Comparison of ENCODE assay signal across 11 cellular contexts in genomic region chr15:37045859-37046318, GRCh38. TPM values are rescaled to one million over a fixed set of nuclear protein-coding genes. Genes with fewer than 3 reads are reported as not detected.
DNase-seq lines count a peak whose midpoint lies in the region; ATAC-seq and TF ChIP-seq lines count a peak whose summit lies in the region.
"Had no signal": no experiment of that assay in that cellular context is flagged by ENCODE, and none has a peak within 500 bp of the region (broad histone marks: within the 10 kb centered on the region; RNA-seq: fewer than 3 reads in every experiment).

No MANE protein-coding gene starts in this region.

- no peak overlapping the region for H3K9ac ChIP-seq in neural progenitor cell

- H3K4me1 Mint-ChIP-seq in neural progenitor cell, result peaks cover 37% of the 10 kb centered on the region

- H3K27ac Mint-ChIP-seq in neural progenitor cell, result peak overlapping the region; percentile 93

- 33 to 42% methylated on average over 8 of the region's 8 CpGs for WGBS in heart right ventricle, 2 donors
- 30 to 41% methylated on average over 8 of the region's 8 CpGs for WGBS in esophagus squamous epithelium, 2 donors

- H3K27me3 Mint-ChIP-seq in neural progenitor cell (ENCODE audit: insufficient read depth, low read depth), result peaks cover 22% of the 10 kb centered on the region

- peaks cover 3% of the 10 kb centered on the region for H3K36me3 Mint-ChIP-seq in neural progenitor cell

- H3K4me2 ChIP-seq in neural progenitor cell, result peak overlapping the region; percentile 83

- H3K4me1 ChIP-seq in HAP-1, result peaks cover 27% of the 10 kb centered on the region
- H3K4me1 ChIP-seq in heart right ventricle, result peaks cover 0 to 40% (median 29%) of the 10 kb centered on the region in 9 donors
- peaks cover 54% of the 10 kb centered on the region for H3K4me1 ChIP-seq in neural progenitor cell
- H3K4me1 ChIP-seq in esophagus squamous epithelium, result peaks cover 0 to 22% (median 7%) of the 10 kb centered on the region in 3 donors

- H3K27ac ChIP-seq in heart right ventricle, result peak overlapping the region in 4 of 10 donors; percentile 3 to 24 (median 13)
- H3K27ac ChIP-seq in neural progenitor cell, result peak overlapping the region; percentile 89
- no peak overlapping the region for H3K27ac ChIP-seq in esophagus squamous epithelium

- intact Hi-C loops in heart right ventricle (cut with DNase I) (loop anchor here in 1 of 10 donors (5.0 kb wide), 1 partner anchor 51 kb away; no protein-coding TSS in a partner anchor), esophagus squamous epithelium (cut with DNase I) (no loop called here)

- peak overlapping the region; percentile 78 for H3K4me3 Mint-ChIP-seq in neural progenitor cell

- H3K36me3 ChIP-seq in HAP-1 (replicated peaks) (peaks cover 6% of the 10 kb centered on the region; the same call in 1 of the 2 replicates), heart right ventricle (peaks cover 0 to 27% (median 0%) of the 10 kb centered on the region in 9 donors), neural progenitor cell (no peaks in the 10 kb centered on the region), esophagus squamous epithelium (peaks cover 0 to 19% (median 0%) of the 10 kb centered on the region in 3 donors)

- peak; percentile 70 to 86 for DNase-seq in HAP-1 (ENCODE audit: low spot score in 2 of 2)
- peak; percentile 92 for DNase-seq in NCI-H69 (lab: John Stamatoyannopoulos, UW)
- no peak for DNase-seq in heart right ventricle
- peak; percentile 93 for DNase-seq in neural progenitor cell (ENCODE audit: low spot score)
- no peak for DNase-seq in esophagus squamous epithelium (lab: John Stamatoyannopoulos, UW)
- no peak for DNase-seq in stimulated activated CD4-positive, alpha-beta T cell treated with anti-CD3 and anti-CD28 coated beads, Interleukin-12 subunit alpha, Interleukin-12 subunit beta, amount 100 ng/mL, for 4 hours
- DNase-seq in stimulated activated CD4-positive, alpha-beta T cell treated with anti-CD3 and anti-CD28 coated beads, Interleukin-4, amount 100 ng/mL, for 4 hours, result no peak
- DNase-seq: activated CD8-positive, alpha-beta memory T cell treated with anti-CD3 and anti-CD28 coated beads, Interleukin-2, amount 50 U/mL, for 4 hours had no signal

- H2AFZ ChIP-seq in neural progenitor cell (replicated peaks), result no peak overlapping the region

- no peaks in the 10 kb centered on the region for H4K20me1 ChIP-seq in neural progenitor cell (ENCODE audit: low read depth)

- ATAC-seq in heart right ventricle (peak in 6 of 8 donors; percentile 32 to 68 (median 57)), HG02840 (IDR thresholded peaks at IDR 0.05; ENCODE audit: low FRiP score, unreplicated experiment) (no peak)
- ATAC-seq: left lobe of liver, Panc1 had no signal

- in situ Hi-C loops in HAP-1 (cut with MboI; ENCODE audit: low sequenced_read_pairs), result no loop called here

- no peaks in the 10 kb centered on the region for H3K27me3 ChIP-seq in HAP-1 (ENCODE audit: low read depth)
- no peaks in the 10 kb centered on the region for H3K27me3 ChIP-seq in heart right ventricle
- peaks cover 4% of the 10 kb centered on the region for H3K27me3 ChIP-seq in neural progenitor cell
- H3K27me3 ChIP-seq in esophagus squamous epithelium, result no peaks in the 10 kb centered on the region

- H3K4me3 ChIP-seq in HAP-1 (no peak overlapping the region; the same call in 1 of the 2 replicates), heart right ventricle (no peak overlapping the region), neural progenitor cell (peak overlapping the region; percentile 37), esophagus squamous epithelium (no peak overlapping the region)

- H3K9me3 ChIP-seq in HAP-1 (no peaks in the 10 kb centered on the region), heart right ventricle (no peaks in the 10 kb centered on the region), neural progenitor cell (ENCODE audit: low read depth) (no peaks in the 10 kb centered on the region), esophagus squamous epithelium (no peaks in the 10 kb centered on the region)

- no peaks in the 10 kb centered on the region for H3K9me3 Mint-ChIP-seq in neural progenitor cell

- TF ChIP-seq CTCF in heart right ventricle (IDR thresholded peaks at IDR 0.05) (no peak), neural progenitor cell (IDR thresholded peaks at IDR 0.05) (no peak), esophagus squamous epithelium (IDR thresholded peaks at IDR 0.05) (no peak)

- H3F3A ChIP-seq in neural progenitor cell (ENCODE audit: low read depth), result peaks cover 59% of the 10 kb centered on the region

- no peaks in the 10 kb centered on the region for H3K79me2 ChIP-seq in neural progenitor cell (ENCODE audit: low read depth)

- no peak for TF ChIP-seq POLR2A in esophagus squamous epithelium (IDR thresholded peaks at IDR 0.05)

RNA-seq across cellular contexts. Expression of gene MEIS2, which starts 54.5 kb away (rescaled TPM):
- total RNA-seq in heart right ventricle (10 to 100 TPM; 34.0 to 64.5 (median 48.5) TPM), neural progenitor cell (ENCODE audit: low replicate concordance) (18.3 and 21.5 TPM in 2 replicates), esophagus squamous epithelium (10 to 100 TPM in 2 of 4 donors, 1 to 10 TPM in 2; 6.6 to 26.3 (median 9.9) TPM)
- polyA plus RNA-seq in heart right ventricle, result 10 to 100 TPM; 21.1 to 50.1 TPM

Comparison
In these comparisons a context has a peak if more than half of its experiments do, and no peak if none do; other contexts are left out.
1. DNase-seq: peak in HAP-1 (2 of 2), NCI-H69 (single experiment) and neural progenitor cell (single experiment); none in heart right ventricle (0 of 2), esophagus squamous epithelium (single experiment), stimulated activated CD4-positive, alpha-beta T cell treated with anti-CD3 and anti-CD28 coated beads, Interleukin-12 subunit alpha, Interleukin-12 subunit beta, amount 100 ng/mL, for 4 hours (single experiment) and stimulated activated CD4-positive, alpha-beta T cell treated with anti-CD3 and anti-CD28 coated beads, Interleukin-4, amount 100 ng/mL, for 4 hours (0 of 2).